ENCODE assay signal across 8 cellular contexts in genomic region chr3:108589081-108589997, GRCh38. TPM values are rescaled to one million over a fixed set of nuclear protein-coding genes. Genes with fewer than 3 reads are reported as not detected.
A peak's percentile ranks its signal among the peaks of the same experiment; 100 is the strongest.
DNase-seq lines count a peak whose midpoint lies in the region; ATAC-seq and TF ChIP-seq lines count a peak whose summit lies in the region.

CIP2A (minus strand) TSS chr3:108589438; CDS start chr3:108589375, 63 bp downstream.
A gene with protein sequence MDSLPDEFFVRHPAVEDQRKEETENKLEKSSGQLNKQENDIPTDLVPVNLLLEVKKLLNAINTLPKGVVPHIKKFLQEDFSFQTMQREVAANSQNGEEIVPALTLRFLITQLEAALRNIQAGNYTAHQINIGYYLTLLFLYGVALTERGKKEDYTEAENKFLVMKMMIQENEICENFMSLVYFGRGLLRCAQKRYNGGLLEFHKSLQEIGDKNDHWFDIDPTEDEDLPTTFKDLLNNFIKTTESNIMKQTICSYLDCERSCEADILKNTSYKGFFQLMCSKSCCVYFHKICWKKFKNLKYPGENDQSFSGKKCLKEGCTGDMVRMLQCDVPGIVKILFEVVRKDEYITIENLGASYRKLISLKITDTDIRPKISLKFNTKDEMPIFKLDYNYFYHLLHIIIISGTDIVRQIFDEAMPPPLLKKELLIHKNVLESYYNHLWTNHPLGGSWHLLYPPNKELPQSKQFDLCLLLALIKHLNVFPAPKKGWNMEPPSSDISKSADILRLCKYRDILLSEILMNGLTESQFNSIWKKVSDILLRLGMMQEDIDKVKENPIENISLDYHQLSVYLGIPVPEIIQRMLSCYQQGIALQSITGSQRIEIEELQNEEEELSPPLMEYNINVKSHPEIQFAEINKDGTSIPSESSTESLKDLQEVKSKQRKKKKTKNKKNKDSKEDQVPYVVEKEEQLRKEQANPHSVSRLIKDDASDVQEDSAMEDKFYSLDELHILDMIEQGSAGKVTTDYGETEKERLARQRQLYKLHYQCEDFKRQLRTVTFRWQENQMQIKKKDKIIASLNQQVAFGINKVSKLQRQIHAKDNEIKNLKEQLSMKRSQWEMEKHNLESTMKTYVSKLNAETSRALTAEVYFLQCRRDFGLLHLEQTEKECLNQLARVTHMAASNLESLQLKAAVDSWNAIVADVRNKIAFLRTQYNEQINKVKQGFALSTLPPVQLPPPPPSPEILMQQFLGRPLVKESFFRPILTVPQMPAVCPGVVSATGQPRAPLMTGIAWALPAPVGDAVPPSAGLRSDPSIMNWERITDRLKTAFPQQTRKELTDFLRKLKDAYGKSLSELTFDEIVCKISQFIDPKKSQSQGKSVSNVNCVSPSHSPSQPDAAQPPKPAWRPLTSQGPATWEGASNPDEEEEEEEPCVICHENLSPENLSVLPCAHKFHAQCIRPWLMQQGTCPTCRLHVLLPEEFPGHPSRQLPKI (plus strand): TSS chr3:108589722. CDS start chr3:108605407, 15,685 bp downstream.

- no peak for TF ChIP-seq RAD21 in SK-N-SH (IDR thresholded peaks at IDR 0.05; ENCODE audit: low read length)

- TF ChIP-seq EP300 in SK-N-SH (IDR thresholded peaks at IDR 0.05; ENCODE audit: borderline replicate concordance in 1 of 2, low read depth in 1 of 2, low read length in 1 of 2): peak; percentile 19 to 39; a peak in 1 of 4 replicates

- CTCF ChIA-PET in GM10248 (lab: Yijun Ruan, JAX): interaction anchor here (1.0 to 2.3 kb wide), 12 partner anchors 9 to 326 kb away, joined by 3 to 17 read pairs (median 4); no protein-coding TSS in a partner anchor
- CTCF ChIA-PET in SK-N-SH (lab: Yijun Ruan, JAX): interaction anchor here (0.8 to 2.3 kb wide), 8 partner anchors 10 to 329 kb away, joined by 3 to 8 read pairs (median 4); no protein-coding TSS in a partner anchor

- ATAC-seq in HG02610 (IDR thresholded peaks at IDR 0.05; ENCODE audit: unreplicated experiment): peak; percentile 93

- peaks cover 0 to 10% of the 10 kb centered on the region in 2 experiments; a peak in 3 of 4 replicates for H3K4me1 ChIP-seq in SK-N-SH (ENCODE audit: control insufficient read depth in 1 of 2, insufficient read depth in 2 of 2, low read depth in 1 of 2, low read length in 1 of 2)

- H3K9me3 Mint-ChIP-seq in activated naive CD4-positive, alpha-beta T cell treated with anti-CD3 and anti-CD28 coated beads, Interleukin-2, amount 50 U/mL, for 24 hours: no peaks in the 10 kb centered on the region

- POLR2A ChIA-PET in GM10248 (lab: Yijun Ruan, JAX): interaction anchor here (0.9 to 1.1 kb wide), 3 partner anchors 10 to 13 kb away, joined by 3 to 4 read pairs (median 3); no protein-coding TSS in a partner anchor
- POLR2A ChIA-PET in SK-N-SH (lab: Yijun Ruan, JAX): interaction anchor here (0.6 to 1.5 kb wide), 9 partner anchors 9 to 470 kb away, joined by 3 to 6 read pairs (median 4); no protein-coding TSS in a partner anchor

- TF ChIP-seq CTCF in GM10248 (IDR thresholded peaks at IDR 0.05; ENCODE audit: control extremely low read depth, extremely low read depth, low read depth, missing control alignments): no peak
- no peak for TF ChIP-seq CTCF in SK-N-SH (IDR thresholded peaks at IDR 0.05)

- no peaks in the 10 kb centered on the region for H3K9me3 ChIP-seq in SK-N-SH

- H3K27ac Mint-ChIP-seq in activated naive CD4-positive, alpha-beta T cell treated with anti-CD3 and anti-CD28 coated beads, Interleukin-2, amount 50 U/mL, for 24 hours: peak within 1 kb of the TSS; percentile 96

- H3K79me2 ChIP-seq in SK-N-SH (ENCODE audit: insufficient read depth): peaks cover 83% of the 10 kb centered on the region

- H3K27me3 Mint-ChIP-seq in activated naive CD4-positive, alpha-beta T cell treated with anti-CD3 and anti-CD28 coated beads, Interleukin-2, amount 50 U/mL, for 24 hours: no peaks in the 10 kb centered on the region

- H3K27me3 ChIP-seq in SK-N-SH (ENCODE audit: insufficient read depth): no peaks in the 10 kb centered on the region

- peak within 1 kb of the TSS; percentile 75 for H3K4me2 ChIP-seq in SK-N-SH

- peak within 1 kb of the TSS; percentile 96 for H3K4me3 Mint-ChIP-seq in activated naive CD4-positive, alpha-beta T cell treated with anti-CD3 and anti-CD28 coated beads, Interleukin-2, amount 50 U/mL, for 24 hours

- H4K20me1 ChIP-seq in SK-N-SH (ENCODE audit: insufficient read depth): no peaks in the 10 kb centered on the region

- peaks cover 41% of the 10 kb centered on the region for H3K4me1 Mint-ChIP-seq in activated naive CD4-positive, alpha-beta T cell treated with anti-CD3 and anti-CD28 coated beads, Interleukin-2, amount 50 U/mL, for 24 hours

- H2AFZ ChIP-seq in SK-N-SH (ENCODE audit: low read depth): peak within 1 kb of the TSS; percentile 87

- peaks cover 3% of the 10 kb centered on the region for H3K36me3 Mint-ChIP-seq in activated naive CD4-positive, alpha-beta T cell treated with anti-CD3 and anti-CD28 coated beads, Interleukin-2, amount 50 U/mL, for 24 hours

- H3K27ac ChIP-seq in SK-N-SH (ENCODE audit: low read depth in 2 of 2, low read length in 1 of 2): peak within 1 kb of the TSS; percentile 94 to 99

- DNase-seq in GM10248 (ENCODE audit: extremely low spot score) (peak; percentile 92), NCI-H1092 (lab: John Stamatoyannopoulos, UW) (peak; percentile 97), SK-N-SH (peak; percentile 95), globus pallidus (ENCODE audit: low spot score) (peak; percentile 81), non-pigmented ciliary epithelial cell (ENCODE audit: low read depth) (peak; percentile 62), superior temporal gyrus (ENCODE audit: extremely low spot score) (peak; percentile 88)

- peaks cover 11% of the 10 kb centered on the region for H3F3A ChIP-seq in SK-N-SH (replicated peaks; ENCODE audit: insufficient read depth)

- peak within 1 kb of the TSS; percentile 85 to 98 for H3K4me3 ChIP-seq in SK-N-SH (ENCODE audit: low read depth in 2 of 2, low read length in 1 of 2)

- H3K9ac ChIP-seq in SK-N-SH: peak within 1 kb of the TSS; percentile 88

- H3K9me2 ChIP-seq in SK-N-SH: no peaks in the 10 kb centered on the region

- no peaks in the 10 kb centered on the region for H3K36me3 ChIP-seq in SK-N-SH (replicated peaks in 1 of 2; ENCODE audit: control insufficient read depth in 1 of 2, insufficient read depth in 2 of 2, low read length in 1 of 2)

- WGBS in SK-N-SH (ENCODE audit: low lambda C conversion rate): under 1% methylated on average over 26 of the region's 59 CpGs

TF ChIP-seq in SK-N-SH, 30 proteins besides CTCF, POLR2A, EP300 and RAD21 (continues in another document):
- TF ChIP-seq TCF12 (IDR thresholded peaks at IDR 0.05) (peak; percentile 40; the same call in 1 of the 2 replicates), YY1 (IDR thresholded peaks at IDR 0.05; ENCODE audit: low read depth) (peak; percentile 48; the same call in 1 of the 2 replicates), REST (IDR thresholded peaks at IDR 0.05; ENCODE audit: low read depth, low read length) (0 out of 2 replicates have a peak, but pooled peaks have one; percentile 6), MAX (IDR thresholded peaks at IDR 0.05; ENCODE audit: low read depth) (peak; percentile 80), MEF2A (IDR thresholded peaks at IDR 0.05; ENCODE audit: borderline replicate concordance, low read depth) (no peak), USF2 (IDR thresholded peaks at IDR 0.05; ENCODE audit: borderline replicate concordance, low read depth, low read length) (no peak), RFX5 (IDR thresholded peaks at IDR 0.05; ENCODE audit: low read length) (no peak), POLR2AphosphoS5 (IDR thresholded peaks at IDR 0.05; ENCODE audit: low read depth, low read length) (peak; percentile 96), SIN3A (IDR thresholded peaks at IDR 0.05; ENCODE audit: borderline replicate concordance, low read depth, low read length) (peak; percentile 98), NRF1 (IDR thresholded peaks at IDR 0.05; ENCODE audit: low read depth, low read length) (no peak), CHD2 (IDR thresholded peaks at IDR 0.05; ENCODE audit: low read length, partially characterized antibody) (peak; percentile 99)

RNA-seq across cellular contexts. Expression of gene CIP2A, which starts in this region (rescaled TPM):
- polyA plus RNA-seq in SK-N-SH (2012; rRNA removed): 6.9 and 7.1 TPM in 2 replicates
- polyA plus RNA-seq in SK-N-SH (2012; cell fraction: cytosol; rRNA removed): 7.8 TPM in 2 replicates
- 11.9 and 12.9 TPM in 2 replicates for polyA plus RNA-seq in SK-N-SH (2012; cell fraction: nucleus; rRNA removed)

RNA-seq across cellular contexts. Expression of the second gene that starts in this region (rescaled TPM):
- polyA plus RNA-seq in SK-N-SH (2012; rRNA removed): 6.3 and 9.2 TPM in 2 replicates
- 7.0 and 7.1 TPM in 2 replicates for polyA plus RNA-seq in SK-N-SH (2012; cell fraction: cytosol; rRNA removed)
- 10.1 and 19.5 TPM in 2 replicates for polyA plus RNA-seq in SK-N-SH (2012; cell fraction: nucleus; rRNA removed)

Comparison
In these comparisons a context has a peak if more than half of its experiments do, and no peak if none do; other contexts are left out.
1. Peak in every context shown above with its lines: DNase-seq, ATAC-seq, H3K4me3 ChIP-seq and H3K27ac ChIP-seq.